ENCODE assay signal across 17 cellular contexts in the genomic region with DNA sequence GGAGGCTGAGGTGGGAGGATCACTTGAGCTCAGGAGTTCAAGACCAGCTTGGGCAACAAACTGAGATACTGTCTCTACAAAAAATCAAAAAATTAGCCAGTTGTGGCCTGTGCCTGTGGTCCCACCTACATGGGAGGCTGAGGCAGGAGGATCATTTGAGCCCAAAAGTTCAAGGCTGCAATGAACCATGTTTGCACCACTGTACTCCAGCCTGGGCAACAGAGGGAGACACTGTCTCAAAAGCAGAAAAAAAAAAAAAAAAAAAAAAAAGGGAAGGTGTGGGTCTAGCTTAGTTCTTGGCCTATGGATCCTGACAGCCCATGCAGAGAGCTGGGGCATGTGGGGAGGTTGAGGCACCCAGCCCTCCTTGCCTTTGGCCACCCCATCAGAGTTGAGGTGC. TPM values are rescaled to one million over a fixed set of nuclear protein-coding genes. Genes with fewer than 3 reads are reported as not detected.
DNase-seq lines count a peak whose midpoint lies in the region; ATAC-seq and TF ChIP-seq lines count a peak whose summit lies in the region.
"Had no signal": no experiment of that assay in that cellular context is flagged by ENCODE, and none has a peak within 500 bp of the region (broad histone marks: within the 10 kb centered on the region; RNA-seq: fewer than 3 reads in every experiment).

No MANE protein-coding gene starts in this region.

- H2AFZ ChIP-seq in Karpas-422 (ENCODE audit: low read length): no peak overlapping the region

- no peak overlapping the region for H3K27ac Mint-ChIP-seq in activated CD4-positive, alpha-beta T cell treated with anti-CD3 and anti-CD28 coated beads, Interleukin-2, amount 10 ng/mL, durations not matched to agents 24 days and 14 days
- H3K27ac Mint-ChIP-seq: CD14-positive monocyte; CD4-positive, alpha-beta memory T cell; IgD-negative memory B cell had no signal

- no peak overlapping the region for H3K4me3 Mint-ChIP-seq in activated CD4-positive, alpha-beta T cell treated with anti-CD3 and anti-CD28 coated beads, Interleukin-2, amount 10 ng/mL, durations not matched to agents 24 days and 14 days
- H3K4me3 Mint-ChIP-seq: CD14-positive monocyte; CD4-positive, alpha-beta memory T cell; IgD-negative memory B cell had no signal

- H3K9me2 ChIP-seq in Karpas-422 (replicated peaks; ENCODE audit: insufficient read depth, low read length): no peaks in the 10 kb centered on the region

- H3K4me1 ChIP-seq in right atrium auricular region (peaks cover 0 to 54% of the 10 kb centered on the region in 2 donors), Karpas-422 (ENCODE audit: low read length) (peaks cover 4% of the 10 kb centered on the region), psoas muscle (peaks cover 47% of the 10 kb centered on the region)
- H3K4me1 ChIP-seq in BLaER1 treated with 17β-estradiol and CSF1 and Interleukin-3, amounts not matched to agents 10 nM and 100 nM: peaks cover 24 to 99% (median 84%) of the 10 kb centered on the region in 10 experiments

- no peaks in the 10 kb centered on the region for H3K9me3 ChIP-seq in right atrium auricular region
- no peaks in the 10 kb centered on the region for H3K9me3 ChIP-seq in BLaER1 treated with 17β-estradiol and CSF1 and Interleukin-3, amounts not matched to agents 10 nM and 100 nM (replicated peaks in 1 of 11)
- H3K9me3 ChIP-seq in Karpas-422 (ENCODE audit: low read length): no peaks in the 10 kb centered on the region
- H3K9me3 ChIP-seq in psoas muscle: no peaks in the 10 kb centered on the region
- H3K9me3 ChIP-seq: BE2C had no signal

- TF ChIP-seq CTCF in right atrium auricular region (IDR thresholded peaks at IDR 0.05): no peak
- no peak for TF ChIP-seq CTCF in psoas muscle (IDR thresholded peaks at IDR 0.05)

- peak overlapping the region in 8 of 11 experiments; percentile 15 to 88 (median 72); a peak in 12 of 22 replicates for H3K4me2 ChIP-seq in BLaER1 treated with 17β-estradiol and CSF1 and Interleukin-3, amounts not matched to agents 10 nM and 100 nM
- H3K4me2 ChIP-seq in Karpas-422 (ENCODE audit: low read depth, low read length, poor library complexity, severe bottlenecking): no peak overlapping the region

- H3K9me3 Mint-ChIP-seq in activated CD4-positive, alpha-beta T cell treated with anti-CD3 and anti-CD28 coated beads, Interleukin-2, amount 10 ng/mL, durations not matched to agents 24 days and 14 days: no peaks in the 10 kb centered on the region
- H3K9me3 Mint-ChIP-seq: CD4-positive, alpha-beta memory T cell; IgD-negative memory B cell had no signal

- ATAC-seq in Right ventricle myocardium superior (ENCODE audit: poor library complexity): no peak
- ATAC-seq in psoas muscle: no peak
- ATAC-seq: HCT116 had no signal

- H3K36me3 Mint-ChIP-seq in activated CD4-positive, alpha-beta T cell treated with anti-CD3 and anti-CD28 coated beads, Interleukin-2, amount 10 ng/mL, durations not matched to agents 24 days and 14 days (ENCODE audit: low read depth): no peaks in the 10 kb centered on the region
- H3K36me3 Mint-ChIP-seq: CD14-positive monocyte; CD4-positive, alpha-beta memory T cell; IgD-negative memory B cell had no signal

- no peak overlapping the region for H3K9ac ChIP-seq in BLaER1 treated with 17β-estradiol and CSF1 and Interleukin-3, amounts not matched to agents 10 nM and 100 nM
- no peak overlapping the region for H3K9ac ChIP-seq in Karpas-422 (ENCODE audit: low read length)

- intact Hi-C loops in Right ventricle myocardium superior (cut with DNase I): no loop called here
- intact Hi-C loops in psoas muscle (cut with DNase I): no loop called here
- intact Hi-C loops in activated CD4-positive, alpha-beta T cell treated with anti-CD3 and anti-CD28 coated beads, Interleukin-2, amount 10 ng/mL, durations not matched to agents 24 days and 14 days (cut with micrococcal nuclease): no loop called here

- H3K36me3 ChIP-seq in right atrium auricular region (peaks cover 8% of the 10 kb centered on the region), Karpas-422 (ENCODE audit: insufficient read depth, low read length) (no peaks in the 10 kb centered on the region), psoas muscle (ENCODE audit: insufficient read depth in 1 of 2, low read depth in 1 of 2) (peaks cover 0 to 10% of the 10 kb centered on the region in 2 donors)
- H3K36me3 ChIP-seq in BLaER1 treated with 17β-estradiol and CSF1 and Interleukin-3, amounts not matched to agents 10 nM and 100 nM: no peaks in the 10 kb centered on the region
- H3K36me3 ChIP-seq: BE2C had no signal

- no peak overlapping the region for H3K4me3 ChIP-seq in right atrium auricular region
- H3K4me3 ChIP-seq in BLaER1 treated with 17β-estradiol and CSF1 and Interleukin-3, amounts not matched to agents 10 nM and 100 nM: no peak overlapping the region
- H3K4me3 ChIP-seq in Karpas-422 (ENCODE audit: low read length): no peak overlapping the region
- H3K4me3 ChIP-seq in psoas muscle: no peak overlapping the region

- H3K27ac ChIP-seq in right atrium auricular region: peak overlapping the region; percentile 87 to 93
- no peak overlapping the region for H3K27ac ChIP-seq in BLaER1 treated with 17β-estradiol and CSF1 and Interleukin-3, amounts not matched to agents 10 nM and 100 nM
- no peak overlapping the region for H3K27ac ChIP-seq in Karpas-422 (ENCODE audit: low read length)
- peak overlapping the region; percentile 91 for H3K27ac ChIP-seq in psoas muscle

- peaks cover 2% of the 10 kb centered on the region for H3K4me1 Mint-ChIP-seq in activated CD4-positive, alpha-beta T cell treated with anti-CD3 and anti-CD28 coated beads, Interleukin-2, amount 10 ng/mL, durations not matched to agents 24 days and 14 days
- H3K4me1 Mint-ChIP-seq: CD14-positive monocyte, IgD-negative memory B cell had no signal

- peaks cover 0 to 10% (median 0%) of the 10 kb centered on the region in 11 experiments; a peak in 4 of 22 replicates for H4K20me1 ChIP-seq in BLaER1 treated with 17β-estradiol and CSF1 and Interleukin-3, amounts not matched to agents 10 nM and 100 nM
- no peaks in the 10 kb centered on the region for H4K20me1 ChIP-seq in Karpas-422 (ENCODE audit: insufficient read depth, low read depth, low read length)

- H3K27me3 ChIP-seq in right atrium auricular region (no peaks in the 10 kb centered on the region), Karpas-422 (ENCODE audit: low read length) (no peaks in the 10 kb centered on the region), psoas muscle (ENCODE audit: insufficient read depth in 3 of 3, low read length in 2 of 3) (no peaks in the 10 kb centered on the region)
- H3K27me3 ChIP-seq in BLaER1 treated with 17β-estradiol and CSF1 and Interleukin-3, amounts not matched to agents 10 nM and 100 nM: no peaks in the 10 kb centered on the region; a peak in 1 of 22 replicates
- H3K27me3 ChIP-seq: BE2C had no signal

- no peaks in the 10 kb centered on the region for H3K79me2 ChIP-seq in Karpas-422 (ENCODE audit: low read length)

- DNase-seq in right atrium auricular region (ENCODE audit: low spot score): no peak
- no peak for DNase-seq in Right ventricle myocardium superior
- peak; percentile 61 for DNase-seq in Karpas-422
- no peak for DNase-seq in psoas muscle
- DNase-seq in GM03348 (ENCODE audit: low spot score): no peak
- no peak for DNase-seq in activated CD4-positive, alpha-beta T cell treated with anti-CD3 and anti-CD28 coated beads, Interleukin-2, amount 10 ng/mL, durations not matched to agents 24 days and 14 days
- DNase-seq: ACHN; BE2C; CD4-positive, alpha-beta memory T cell; DMS153; DMS79; GDM1; GOT3 had no signal

- no peaks in the 10 kb centered on the region for H3K27me3 Mint-ChIP-seq in activated CD4-positive, alpha-beta T cell treated with anti-CD3 and anti-CD28 coated beads, Interleukin-2, amount 10 ng/mL, durations not matched to agents 24 days and 14 days
- H3K27me3 Mint-ChIP-seq: CD4-positive, alpha-beta memory T cell had no signal

RNA-seq across cellular contexts. Expression of a gene that starts 10.9 kb away (rescaled TPM):
- total RNA-seq in right atrium auricular region: 100 to 1,000 TPM; 124 to 216 TPM
- 115 TPM for total RNA-seq in Right ventricle myocardium superior
- not detected in 2 replicates for total RNA-seq in Karpas-422 (2014; rRNA removed; shearing (Covaris generic); ENCODE audit: low replicate concordance)
- 100 to 1,000 TPM in 2 of 4 donors, 10 to 100 TPM in 2; 31.0 to 131 (median 94.5) TPM for total RNA-seq in psoas muscle
- 100 to 1,000 TPM in 1 of 3 donors, 10 to 100 TPM in 2; 19.4 to 156 (median 90.5) TPM for polyA plus RNA-seq in psoas muscle
- not detected in 2 replicates for total RNA-seq in activated CD4-positive, alpha-beta T cell treated with anti-CD3 and anti-CD28 coated beads, Interleukin-2, amount 10 ng/mL, durations not matched to agents 24 days and 14 days
- total RNA-seq: CD4-positive, alpha-beta memory T cell had no signal
- polyA plus RNA-seq: CD4-positive, alpha-beta memory T cell had no signal

RNA-seq across cellular contexts. Expression of a gene that starts 24.1 kb away (rescaled TPM):
- 10 to 100 TPM; 31.8 to 55.3 TPM for total RNA-seq in right atrium auricular region
- total RNA-seq in Right ventricle myocardium superior: 55.7 TPM
- total RNA-seq in Karpas-422 (2014; rRNA removed; shearing (Covaris generic); ENCODE audit: low replicate concordance): 31.6 and 43.9 TPM in 2 replicates
- 10 to 100 TPM in 3 of 4 donors, 1 to 10 TPM in 1; 6.1 to 17.6 (median 14.2) TPM for total RNA-seq in psoas muscle
- 10 to 100 TPM in 1 of 3 donors, 1 to 10 TPM in 2; 4.3 to 11.5 (median 5.3) TPM for polyA plus RNA-seq in psoas muscle
- 51.6 and 55.1 TPM in 2 replicates for total RNA-seq in activated CD4-positive, alpha-beta T cell treated with anti-CD3 and anti-CD28 coated beads, Interleukin-2, amount 10 ng/mL, durations not matched to agents 24 days and 14 days

Comparison
In these comparisons a context has a peak if more than half of its experiments do, and no peak if none do; other contexts are left out.
1. H3K27ac ChIP-seq: peak in right atrium auricular region (2 of 2) and psoas muscle (single experiment); none in BLaER1 treated with 17β-estradiol and CSF1 and Interleukin-3, amounts not matched to agents 10 nM and 100 nM (0 of 11) and Karpas-422 (single experiment).
2. RNA of a gene that starts 10.9 kb away (total RNA-seq): 124 to 216 TPM in right atrium auricular region, 115 TPM in Right ventricle myocardium superior (single experiment) and 31.0 to 131 TPM in psoas muscle; not detected in activated CD4-positive, alpha-beta T cell treated with anti-CD3 and anti-CD28 coated beads, Interleukin-2, amount 10 ng/mL, durations not matched to agents 24 days and 14 days and not detected in Karpas-422; every median in the first group is over 10 times any median in the second.